Comparison of ENCODE assay signal across 11 cellular contexts in the genomic region with DNA sequence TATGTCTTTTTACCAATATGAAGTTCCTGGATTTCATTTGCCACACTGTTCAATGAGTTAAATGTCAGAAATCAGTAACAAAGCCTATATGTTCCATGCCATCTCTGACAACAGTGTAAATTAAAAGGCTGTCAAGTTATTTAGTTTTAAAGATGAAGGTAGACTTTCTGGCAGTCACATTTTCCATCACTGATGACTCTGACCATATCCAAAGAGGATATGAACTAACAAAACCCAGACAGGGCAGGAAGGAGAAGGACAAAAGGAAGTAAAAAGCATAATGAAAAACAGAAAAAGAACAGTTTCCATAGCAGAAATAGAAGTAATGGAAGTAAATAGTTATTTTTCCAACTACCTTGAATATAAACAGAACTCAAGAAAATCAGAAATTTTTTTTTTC.
"Had no signal": no experiment of that assay in that cellular context is flagged by ENCODE, and none has a peak within 500 bp of the region (broad histone marks: within the 10 kb centered on the region; RNA-seq: fewer than 3 reads in every experiment).

No MANE protein-coding gene starts in this region.

- H3K36me3 ChIP-seq: HAP-1 had no signal

- H3K9me3 Mint-ChIP-seq: GM23338, H9, HFFc6 had no signal

- H3K27ac Mint-ChIP-seq: GM23338, H9, HFFc6 had no signal

- H3K4me3 ChIP-seq: GM23248, GM23338, HAP-1 had no signal

- H3K4me1 ChIP-seq: HAP-1 had no signal

- DNase-seq: GM23248, GOT3, H7, H9, HCEC 1CT, HFFc6 had no signal

- H3K9me3 ChIP-seq: HAP-1 had no signal

- H3K27ac ChIP-seq: GM23248 had no signal

- FAIRE-seq: H1, H54 had no signal

- H3K9ac ChIP-seq: GM23248 had no signal

- H3K4me1 Mint-ChIP-seq: GM23338, H9 had no signal

- H3K4me3 Mint-ChIP-seq: GM23338, H9, HFFc6 had no signal

- H2AFZ ChIP-seq: GM23248, GM23338 had no signal

- H3K4me2 ChIP-seq: GM23338 had no signal

- ATAC-seq: GM23338, HCT116 had no signal
